In genomic region chr11:133172349-133172748, GRCh38 we compare ENCODE assay signal across 16 cellular contexts.
"Had no signal": no experiment of that assay in that cellular context is flagged by ENCODE, and none has a peak within 500 bp of the region (broad histone marks: within the 10 kb centered on the region; RNA-seq: fewer than 3 reads in every experiment).

No MANE protein-coding gene starts in this region.

- DNase-seq: activated CD4-positive, alpha-beta T cell treated with anti-CD3 and anti-CD28 coated beads for 1 hour; activated CD4-positive, alpha-beta T cell treated with anti-CD3 and anti-CD28 coated beads, Interleukin-2, amount 50 U/mL, for 4 hours; activated naive CD4-positive, alpha-beta T cell treated with Interleukin-2 at 50 U/mL for 16 hours; activated T-cell treated with anti-CD3 and anti-CD28 coated beads for 4 hours; anterior cingulate cortex; brain microvascular endothelial cell; effector memory CD4-positive, alpha-beta T cell; foreskin keratinocyte; head of caudate nucleus; immature natural killer cell; mesendoderm; thyroid gland had no signal

- ATAC-seq: activated T-helper 17 cell treated with anti-CD3 and anti-CD28 coated beads, Interleukin-2, amount 50 U/mL, for 72 hours; foreskin keratinocyte; natural killer cell treated with Interleukin-12 subunit alpha and Interleukin-12 subunit beta and Interleukin-15 and Interleukin-18, amount 100 ng/mL, for 72 hours; stimulated activated effector memory CD8-positive, alpha-beta T cell treated with anti-CD3 and anti-CD28 coated beads, Interleukin-12 subunit alpha, Interleukin-12 subunit beta, amount 100 ng/mL, for 72 hours had no signal

- FAIRE-seq: urothelium cell line had no signal
